Comparison of ENCODE assay signal across 1 cellular context in genomic region chr16:74606521-74607309, GRCh38.
A peak's percentile ranks its signal among the peaks of the same experiment; 100 is the strongest.
TF ChIP-seq lines count a peak whose summit lies in the region.

Gene GLG1, minus strand, starts transcription at chr16:74607114. Its CDS starts 20 bp downstream, at chr16:74607094.

TF ChIP-seq in HepG2, 621 proteins besides CTCF, POLR2A, EP300 and RAD21 (continued from another document and continues in another):
- TF ChIP-seq MNT (IDR thresholded peaks at IDR 0.05) (peak; percentile 38; the same call in 1 of the 2 replicates), ZNF414 (CRISPR knock-in tag; IDR thresholded peaks at IDR 0.05) (peak; percentile 95; the same call in 1 of the 2 replicates), SMAD1 (CRISPR knock-in tag; IDR thresholded peaks at IDR 0.05; ENCODE audit: borderline replicate concordance, low read depth) (0 out of 2 replicates have a peak, but pooled peaks have one; percentile 46), NR2F6 (IDR thresholded peaks at IDR 0.05) (no peak), NR2F6 (CRISPR knock-in tag; IDR thresholded peaks at IDR 0.05) (peak; percentile 40; the same call in 1 of the 2 replicates), ZNF484 (CRISPR knock-in tag; IDR thresholded peaks at IDR 0.05; ENCODE audit: borderline replicate concordance, low read depth) (no peak), SRSF4 (IDR thresholded peaks at IDR 0.05; ENCODE audit: low read depth, low read length, poor library complexity, severe bottlenecking) (no peak), RBM39 (IDR thresholded peaks at IDR 0.05; ENCODE audit: low read depth, low read length, poor library complexity, severe bottlenecking) (peak; percentile 69), ZNF784 (CRISPR knock-in tag; IDR thresholded peaks at IDR 0.05; ENCODE audit: borderline replicate concordance) (no peak), RBM22 (optimal IDR thresholded peaks at IDR 0.05; ENCODE audit: low read length) (no peak), CBX2 (IDR thresholded peaks at IDR 0.05; ENCODE audit: low read depth, low read length) (no peak), CBX2 (CRISPR knock-in tag; IDR thresholded peaks at IDR 0.05; ENCODE audit: low read depth) (0 out of 2 replicates have a peak, but pooled peaks have one; percentile 53), PAXIP1 (CRISPR knock-in tag; conservative IDR thresholded peaks at IDR 0.05) (peak; percentile 61; the same call in 1 of the 2 replicates), CENPX (CRISPR knock-in tag; IDR thresholded peaks at IDR 0.05) (no peak), HNF4G (IDR thresholded peaks at IDR 0.05; ENCODE audit: borderline replicate concordance, low read depth, low read length) (no peak), HNF4G (CRISPR knock-in tag; IDR thresholded peaks at IDR 0.05; ENCODE audit: borderline replicate concordance, low read depth) (0 out of 2 replicates have a peak, but pooled peaks have one; percentile 18), ZNF614 (CRISPR knock-in tag; IDR thresholded peaks at IDR 0.05; ENCODE audit: borderline replicate concordance) (peak; percentile 68; the same call in 1 of the 2 replicates), DDIT3 (CRISPR knock-in tag; IDR thresholded peaks at IDR 0.05) (no peak), BHLHE40 (IDR thresholded peaks at IDR 0.05; ENCODE audit: low read length) (no peak), HDAC6 (IDR thresholded peaks at IDR 0.05; ENCODE audit: low read depth, low read length) (no peak), MTF1 (CRISPR knock-in tag; IDR thresholded peaks at IDR 0.05) (no peak), ZFP82 (CRISPR knock-in tag; IDR thresholded peaks at IDR 0.05; ENCODE audit: borderline replicate concordance) (peak; percentile 91), ZSCAN5A (CRISPR knock-in tag; IDR thresholded peaks at IDR 0.05; ENCODE audit: borderline replicate concordance) (peak; percentile 39; the same call in 1 of the 2 replicates), HNF1B (CRISPR knock-in tag; IDR thresholded peaks at IDR 0.05) (peak; percentile 86), MLXIP (CRISPR knock-in tag; IDR thresholded peaks at IDR 0.05; ENCODE audit: borderline replicate concordance) (peak; percentile 67; the same call in 1 of the 2 replicates), PRMT3 (CRISPR knock-in tag; IDR thresholded peaks at IDR 0.05; ENCODE audit: borderline replicate concordance, low read depth) (peak; percentile 92; the same call in 1 of the 2 replicates), HNRNPH1 (optimal IDR thresholded peaks at IDR 0.05; ENCODE audit: low read depth, low read length) (no peak), PLSCR1 (CRISPR knock-in tag; IDR thresholded peaks at IDR 0.05; ENCODE audit: borderline replicate concordance) (no peak; the same call in 1 of the 2 replicates), SALL1 (CRISPR knock-in tag; IDR thresholded peaks at IDR 0.05) (peak; percentile 90), PCBP1 (IDR thresholded peaks at IDR 0.05; ENCODE audit: borderline replicate concordance, low read depth, low read length) (no peak), SP1 (IDR thresholded peaks at IDR 0.05) (no peak), SP1 (CRISPR knock-in tag; IDR thresholded peaks at IDR 0.05) (peak; percentile 93), ZZZ3 (CRISPR knock-in tag; IDR thresholded peaks at IDR 0.05; ENCODE audit: borderline replicate concordance) (no peak; the same call in 1 of the 2 replicates), NR3C1 (CRISPR knock-in tag; IDR thresholded peaks at IDR 0.05) (no peak; the same call in 1 of the 2 replicates), RORA (CRISPR knock-in tag; IDR thresholded peaks at IDR 0.05) (no peak), ZNF335 (CRISPR knock-in tag; IDR thresholded peaks at IDR 0.05) (no peak), ZFP36L2 (CRISPR knock-in tag; IDR thresholded peaks at IDR 0.05) (no peak)
